In genomic region chr2:110867078-110867477, GRCh38 we compare ENCODE assay signal across 13 cellular contexts.
"Had no signal": no experiment of that assay in that cellular context is flagged by ENCODE, and none has a peak within 500 bp of the region (broad histone marks: within the 10 kb centered on the region; RNA-seq: fewer than 3 reads in every experiment).

No MANE protein-coding gene starts in this region.

- H3K36me3 ChIP-seq: heart right ventricle, ovary, tibial artery, uterus had no signal

- H3K27ac ChIP-seq: heart right ventricle, ovary, tibial artery, uterus, VCaP had no signal

- H3K4me3 ChIP-seq: heart right ventricle, mucosa of descending colon, ovary, tibial artery, uterus had no signal

- H3K9me3 ChIP-seq: heart right ventricle, mucosa of descending colon, ovary, tibial artery, uterus had no signal

- H3K36me3 Mint-ChIP-seq: naive thymus-derived CD8-positive, alpha-beta T cell had no signal

- H3K9me3 Mint-ChIP-seq: naive thymus-derived CD8-positive, alpha-beta T cell had no signal

- H3K4me1 ChIP-seq: heart right ventricle, tibial artery, uterus had no signal

- DNase-seq: activated CD4-positive, alpha-beta T cell treated with anti-CD3 and anti-CD28 coated beads, Interleukin-2, amount 50 U/mL, for 1 hour; activated gamma-delta T cell; effector CD8-positive, alpha-beta T cell; foreskin melanocyte; heart right ventricle; islet precursor cell; mucosa of descending colon; naive thymus-derived CD8-positive, alpha-beta T cell; ovary; tibial artery; uterus had no signal

- H3K4me3 Mint-ChIP-seq: naive thymus-derived CD8-positive, alpha-beta T cell had no signal

- H3K27me3 ChIP-seq: ovary, uterus had no signal

- ATAC-seq: heart right ventricle; left lobe of liver; mucosa of descending colon; naive thymus-derived CD8-positive, alpha-beta T cell had no signal
